In the genomic region with DNA sequence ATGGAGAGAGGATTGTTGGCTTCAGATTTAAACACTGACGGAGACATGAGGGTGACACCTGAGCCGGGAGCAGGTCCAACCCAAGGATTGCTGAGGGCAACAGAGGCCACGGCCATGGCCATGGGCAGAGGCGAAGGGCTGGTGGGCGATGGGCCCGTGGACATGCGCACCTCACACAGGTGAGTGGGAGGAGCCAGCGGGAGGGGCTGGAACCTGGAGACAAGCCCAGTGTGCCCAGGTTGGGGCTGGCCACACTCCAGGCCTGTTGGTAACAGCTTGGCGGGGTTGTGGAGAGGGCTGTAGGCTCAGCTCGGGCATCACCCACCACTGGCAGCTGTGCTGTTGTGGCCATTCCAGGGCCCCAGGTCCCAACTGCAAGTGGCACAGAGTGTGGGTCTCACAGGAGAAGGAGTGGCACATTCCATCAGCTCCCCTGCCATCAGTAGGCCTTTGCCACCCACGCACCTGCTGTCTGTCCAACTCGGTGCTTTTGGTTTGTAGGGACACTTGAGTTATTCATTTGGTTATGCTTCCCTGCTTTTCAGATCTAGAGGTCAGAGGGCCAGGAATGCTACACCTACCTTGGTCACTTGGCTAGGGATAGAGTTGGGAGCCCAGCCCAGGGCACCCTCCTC, we compare ENCODE assay signal across 18 cellular contexts. TPM values are rescaled to one million over a fixed set of nuclear protein-coding genes. Genes with fewer than 3 reads are reported as not detected.
DNase-seq lines count a peak whose midpoint lies in the region; ATAC-seq and TF ChIP-seq lines count a peak whose summit lies in the region.
"Had no signal": no experiment of that assay in that cellular context is flagged by ENCODE, and none has a peak within 500 bp of the region (broad histone marks: within the 10 kb centered on the region; RNA-seq: fewer than 3 reads in every experiment).

No MANE protein-coding gene starts in this region.

- 88 to 96% methylated on average over 11 to 12 of the region's 12 CpGs for WGBS in lower leg skin, 2 donors

- no peak for ATAC-seq in CD4-positive, alpha-beta T cell (ENCODE audit: poor library complexity)
- ATAC-seq in WTC11, result no peak
- ATAC-seq: activated CD4-positive, CD25-positive, alpha-beta regulatory T cell treated with anti-CD3 and anti-CD28 coated beads, Interleukin-2, amount 50 U/mL, for 24 hours; activated CD8-positive, alpha-beta memory T cell treated with anti-CD3 and anti-CD28 coated beads, Interleukin-2, amount 10 ng/mL, durations not matched to agents 7 days and 5 days had no signal

- CTCF ChIA-PET in CD4-positive, alpha-beta T cell (lab: Charles Lee), result no interaction called here
- CTCF ChIA-PET in WTC11 (lab: Charles Lee), result interaction anchor here (2.2 kb wide), 1 partner anchor 10 kb away, joined by 8 read pairs; no protein-coding TSS in a partner anchor

- no peaks in the 10 kb centered on the region for H3K27me3 ChIP-seq in CD4-positive, alpha-beta T cell (ENCODE audit: control insufficient read depth, insufficient read depth, low read length)
- H3K27me3 ChIP-seq in neutrophil, result no peaks in the 10 kb centered on the region

- H3K27ac ChIP-seq in CD4-positive, alpha-beta T cell (ENCODE audit: low read depth, low read length), result no peak overlapping the region
- peak overlapping the region; percentile 99 for H3K27ac ChIP-seq in neutrophil

- intact Hi-C loops in CD4-positive, alpha-beta T cell (cut with DNase I, micrococcal nuclease), result no loop called here
- intact Hi-C loops in lower leg skin (cut with DNase I; ENCODE audit: low total_unique reads), result no loop called here

- no peak for TF ChIP-seq CTCF in CD4-positive, alpha-beta T cell (IDR thresholded peaks at IDR 0.05)
- no peak for TF ChIP-seq CTCF in WTC11 (IDR thresholded peaks at IDR 0.05)
- TF ChIP-seq CTCF in glutamatergic neuron (IDR thresholded peaks at IDR 0.05; ENCODE audit: partially characterized antibody, unreplicated experiment), result no peak
- TF ChIP-seq CTCF in neutrophil (IDR thresholded peaks at IDR 0.05), result no peak
- TF ChIP-seq CTCF in lower leg skin (IDR thresholded peaks at IDR 0.05), result no peak
- TF ChIP-seq CTCF in GM20000 (IDR thresholded peaks at IDR 0.05; ENCODE audit: extremely low read depth, missing control alignments), result no peak

- H3K36me3 Mint-ChIP-seq in CD4-positive, alpha-beta T cell (ENCODE audit: low read depth), result peaks cover 67% of the 10 kb centered on the region
- H3K36me3 Mint-ChIP-seq in WTC11, result peaks cover 50% of the 10 kb centered on the region
- H3K36me3 Mint-ChIP-seq in glutamatergic neuron (ENCODE audit: unreplicated experiment), result peaks cover 34% of the 10 kb centered on the region

- H3K36me3 ChIP-seq in neutrophil, result peaks cover 19% of the 10 kb centered on the region

- H3K4me3 ChIP-seq in neutrophil (ENCODE audit: low read depth in 1 of 2, low read length in 1 of 2), result no peak overlapping the region
- no peak overlapping the region for H3K4me3 ChIP-seq in lower leg skin (ENCODE audit: low read depth, poor library complexity, severe bottlenecking)

- peaks cover 54% of the 10 kb centered on the region for H3K4me1 Mint-ChIP-seq in CD4-positive, alpha-beta T cell (ENCODE audit: low read depth)
- H3K4me1 Mint-ChIP-seq in WTC11, result peaks cover 44% of the 10 kb centered on the region
- peaks cover 34% of the 10 kb centered on the region for H3K4me1 Mint-ChIP-seq in glutamatergic neuron (ENCODE audit: low read depth, unreplicated experiment)

- peaks cover 8% of the 10 kb centered on the region for H3K9me3 Mint-ChIP-seq in CD4-positive, alpha-beta T cell
- H3K9me3 Mint-ChIP-seq in WTC11 (peaks cover 32% of the 10 kb centered on the region), glutamatergic neuron (ENCODE audit: unreplicated experiment) (peaks cover 39% of the 10 kb centered on the region)

- TF ChIP-seq POLR2A in lower leg skin (IDR thresholded peaks at IDR 0.05), result no peak

- H3K9me3 ChIP-seq in CD4-positive, alpha-beta T cell (ENCODE audit: control insufficient read depth, low read length), result peaks cover 18% of the 10 kb centered on the region
- H3K9me3 ChIP-seq in neutrophil, result no peaks in the 10 kb centered on the region

- POLR2A ChIA-PET in CD4-positive, alpha-beta T cell (lab: Charles Lee), result interaction anchor here (1.3 kb wide), 1 partner anchor 24 kb away, joined by 3 read pairs; no protein-coding TSS in a partner anchor
- POLR2A ChIA-PET in WTC11 (lab: Charles Lee), result no interaction called here

- no peak overlapping the region for H3K4me3 Mint-ChIP-seq in CD4-positive, alpha-beta T cell
- H3K4me3 Mint-ChIP-seq in WTC11, result no peak overlapping the region
- H3K4me3 Mint-ChIP-seq in glutamatergic neuron (ENCODE audit: unreplicated experiment), result no peak overlapping the region
- H3K4me3 Mint-ChIP-seq: activated CD8-positive, alpha-beta memory T cell treated with anti-CD3 and anti-CD28 coated beads, Interleukin-2, amount 10 ng/mL, durations not matched to agents 7 days and 5 days; T-helper 2 cell treated with Interferon-gamma antibody and Interleukin-4, amounts not matched to agents 5 μg/mL and 100 μg/mL, for 36 hours had no signal

- peaks cover 49 to 55% of the 10 kb centered on the region in 2 experiments for H3K4me1 ChIP-seq in neutrophil (ENCODE audit: control insufficient read depth in 1 of 2, insufficient read depth in 1 of 2, low read depth in 1 of 2, low read length in 1 of 2)

- H3K27me3 Mint-ChIP-seq in CD4-positive, alpha-beta T cell, result no peaks in the 10 kb centered on the region
- no peaks in the 10 kb centered on the region for H3K27me3 Mint-ChIP-seq in WTC11 (ENCODE audit: low read depth)
- peaks cover 18% of the 10 kb centered on the region for H3K27me3 Mint-ChIP-seq in glutamatergic neuron (ENCODE audit: unreplicated experiment)
- H3K27me3 Mint-ChIP-seq: activated CD8-positive, alpha-beta memory T cell treated with anti-CD3 and anti-CD28 coated beads, Interleukin-2, amount 10 ng/mL, durations not matched to agents 7 days and 5 days had no signal

- no peak for DNase-seq in CD4-positive, alpha-beta T cell
- DNase-seq in WTC11 (ENCODE audit: low spot score) (no peak), glutamatergic neuron (no peak), lower leg skin (ENCODE audit: low spot score in 2 of 2) (no peak), NCI-H187 treated with DMSO at 0.1 percent for 48 hours (lab: John Stamatoyannopoulos, UW) (no peak), GM20000 (ENCODE audit: low spot score) (no peak), NCI-H69 (lab: John Stamatoyannopoulos, UW) (no peak)
- DNase-seq: activated CD8-positive, alpha-beta memory T cell treated with anti-CD3 and anti-CD28 coated beads, Interleukin-2, amount 10 ng/mL, durations not matched to agents 7 days and 5 days; activated naive CD4-positive, alpha-beta T cell treated with Interleukin-2 at 50 U/mL for 16 hours; effector CD4-positive, alpha-beta T cell; hypothalamus; NCI-H1694; NCI-H446 treated with DMSO at 0.1 percent for 48 hours; retina; SHP77 treated with DMSO at 0.1 percent for 48 hours had no signal

- H3K27ac Mint-ChIP-seq in CD4-positive, alpha-beta T cell, result peak overlapping the region; percentile 10
- peak overlapping the region; percentile 94 for H3K27ac Mint-ChIP-seq in WTC11
- H3K27ac Mint-ChIP-seq in glutamatergic neuron (ENCODE audit: unreplicated experiment), result peak overlapping the region; percentile 2
- H3K27ac Mint-ChIP-seq: T-helper 2 cell treated with Interferon-gamma antibody and Interleukin-4, amounts not matched to agents 5 μg/mL and 100 μg/mL, for 36 hours had no signal

TF ChIP-seq in WTC11, 78 proteins besides CTCF, POLR2A, EP300 and RAD21:
- TF ChIP-seq PREB (CRISPR knock-in tag; IDR thresholded peaks at IDR 0.05; ENCODE audit: borderline replicate concordance), result no peak
- no peak for TF ChIP-seq SMAD4 (CRISPR knock-in tag; IDR thresholded peaks at IDR 0.05)
- no peak for TF ChIP-seq NR2C2 (CRISPR knock-in tag; IDR thresholded peaks at IDR 0.05)
- no peak for TF ChIP-seq CBFB (CRISPR knock-in tag; IDR thresholded peaks at IDR 0.05; ENCODE audit: low read depth)
- no peak for TF ChIP-seq NR1H2 (CRISPR knock-in tag; IDR thresholded peaks at IDR 0.05)
- no peak for TF ChIP-seq SMAD3 (CRISPR knock-in tag; IDR thresholded peaks at IDR 0.05; ENCODE audit: borderline replicate concordance)
- TF ChIP-seq ETV6 (CRISPR knock-in tag; IDR thresholded peaks at IDR 0.05), result no peak
- TF ChIP-seq ATF3 (CRISPR knock-in tag; conservative IDR thresholded peaks at IDR 0.05), result no peak
- no peak for TF ChIP-seq SOX15 (CRISPR knock-in tag; IDR thresholded peaks at IDR 0.05)
- no peak for TF ChIP-seq PRRX2 (CRISPR knock-in tag; IDR thresholded peaks at IDR 0.05)
- TF ChIP-seq E2F1 (CRISPR knock-in tag; IDR thresholded peaks at IDR 0.05), result no peak

RNA-seq across cellular contexts. Expression of gene TSSK6, which starts 49.8 kb away (rescaled TPM):
- total RNA-seq in CD4-positive, alpha-beta T cell, result 1 to 10 TPM; 3.4 to 5.5 TPM
- total RNA-seq in WTC11 (2021), result 4.7 to 7.8 TPM (median 7.7 TPM) in 3 replicates
- 1.7 TPM for total RNA-seq in glutamatergic neuron (ENCODE audit: unreplicated experiment)
- total RNA-seq in lower leg skin, result 1 to 10 TPM; 4.0 to 8.9 (median 6.7) TPM

RNA-seq across cellular contexts. Expression of gene NDUFA13, which starts 50.5 kb away (rescaled TPM):
- total RNA-seq in CD4-positive, alpha-beta T cell, result 100 to 1,000 TPM; 145 to 156 TPM
- total RNA-seq in WTC11 (2021), result 519 to 568 TPM (median 552 TPM) in 3 replicates
- total RNA-seq in glutamatergic neuron (ENCODE audit: unreplicated experiment), result 394 TPM
- total RNA-seq in lower leg skin, result 100 to 1,000 TPM in 2 of 4 donors, 10 to 100 TPM in 2; 31.4 to 179 (median 108) TPM

Comparison
In these comparisons a context has a peak if more than half of its experiments do, and no peak if none do; other contexts are left out.
1. H3K27ac Mint-ChIP-seq: peak in every context shown above with its lines; median percentile 94 in WTC11; 10 in CD4-positive, alpha-beta T cell; 2 in glutamatergic neuron.